In the genomic region with DNA sequence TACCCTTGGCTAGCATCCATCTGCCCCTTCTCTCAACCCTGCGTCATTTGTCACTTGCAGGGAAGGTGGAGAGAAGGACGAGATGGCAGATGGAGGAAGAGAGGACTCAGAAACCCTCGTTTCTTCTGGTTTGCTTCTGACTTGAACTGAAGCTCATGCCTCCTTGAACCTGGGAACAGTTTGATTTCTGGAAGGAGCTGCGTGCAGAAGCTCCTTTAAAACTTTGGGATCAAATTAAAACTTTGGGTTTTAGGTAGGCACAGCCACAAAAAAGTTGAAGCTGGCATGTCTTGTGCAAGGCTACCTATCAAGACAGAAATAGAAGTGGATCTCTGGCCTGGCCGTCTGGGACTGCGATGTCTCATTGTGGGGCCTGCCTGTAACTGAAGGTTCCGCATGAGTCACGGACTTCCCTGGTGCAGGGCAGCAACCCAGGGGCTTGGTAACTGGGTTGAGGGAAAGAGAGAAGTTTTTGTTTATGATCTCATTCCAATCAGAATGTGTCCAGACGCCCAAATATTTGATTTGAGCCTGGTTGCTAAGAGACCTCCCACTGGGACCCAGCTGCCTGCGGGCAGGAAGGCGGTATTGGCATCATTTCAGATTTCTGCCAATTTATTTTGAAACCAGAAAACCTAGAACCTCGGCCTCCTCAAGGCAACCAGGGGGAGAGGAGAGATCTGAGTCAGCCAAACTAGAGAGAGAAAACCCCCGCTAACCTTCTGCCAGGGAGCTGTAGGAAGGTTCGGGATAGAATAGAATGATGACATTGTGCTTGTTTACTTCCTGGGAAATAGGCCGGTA, we compare ENCODE assay signal across 1 cellular context.
TF ChIP-seq lines count a peak whose summit lies in the region.

No MANE protein-coding gene starts in this region.

TF ChIP-seq in A549, 52 proteins besides CTCF, POLR2A, EP300 and RAD21 (continued from another document):
- TF ChIP-seq, protein P1, sequence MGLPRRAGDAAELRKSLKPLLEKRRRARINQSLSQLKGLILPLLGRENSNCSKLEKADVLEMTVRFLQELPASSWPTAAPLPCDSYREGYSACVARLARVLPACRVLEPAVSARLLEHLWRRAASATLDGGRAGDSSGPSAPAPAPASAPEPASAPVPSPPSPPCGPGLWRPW (IDR thresholded peaks at IDR 0.05) = peak; percentile 44; the same call in 1 of the 2 replicates
- no peak for TF ChIP-seq CBX8 (IDR thresholded peaks at IDR 0.05)
- peak; percentile 95 for TF ChIP-seq JUNB (IDR thresholded peaks at IDR 0.05)
- TF ChIP-seq GATA3 (IDR thresholded peaks at IDR 0.05; ENCODE audit: borderline replicate concordance) = peak; percentile 81
- TF ChIP-seq, protein P2, sequence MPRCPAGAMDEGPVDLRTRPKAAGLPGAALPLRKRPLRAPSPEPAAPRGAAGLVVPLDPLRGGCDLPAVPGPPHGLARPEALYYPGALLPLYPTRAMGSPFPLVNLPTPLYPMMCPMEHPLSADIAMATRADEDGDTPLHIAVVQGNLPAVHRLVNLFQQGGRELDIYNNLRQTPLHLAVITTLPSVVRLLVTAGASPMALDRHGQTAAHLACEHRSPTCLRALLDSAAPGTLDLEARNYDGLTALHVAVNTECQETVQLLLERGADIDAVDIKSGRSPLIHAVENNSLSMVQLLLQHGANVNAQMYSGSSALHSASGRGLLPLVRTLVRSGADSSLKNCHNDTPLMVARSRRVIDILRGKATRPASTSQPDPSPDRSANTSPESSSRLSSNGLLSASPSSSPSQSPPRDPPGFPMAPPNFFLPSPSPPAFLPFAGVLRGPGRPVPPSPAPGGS (IDR thresholded peaks at IDR 0.05) = peak; percentile 88; the same call in 2 of the 3 replicates
- peak; percentile 87 to 97; a peak in 4 of 5 replicates for TF ChIP-seq JUN (IDR thresholded peaks at IDR 0.05)
- TF ChIP-seq HOXA7 (CRISPR knock-in tag; IDR thresholded peaks at IDR 0.05) = no peak
TF ChIP-seq in A549: peak in this region for 12.
